8 cellular contexts compared by ENCODE assay signal in the genomic region with DNA sequence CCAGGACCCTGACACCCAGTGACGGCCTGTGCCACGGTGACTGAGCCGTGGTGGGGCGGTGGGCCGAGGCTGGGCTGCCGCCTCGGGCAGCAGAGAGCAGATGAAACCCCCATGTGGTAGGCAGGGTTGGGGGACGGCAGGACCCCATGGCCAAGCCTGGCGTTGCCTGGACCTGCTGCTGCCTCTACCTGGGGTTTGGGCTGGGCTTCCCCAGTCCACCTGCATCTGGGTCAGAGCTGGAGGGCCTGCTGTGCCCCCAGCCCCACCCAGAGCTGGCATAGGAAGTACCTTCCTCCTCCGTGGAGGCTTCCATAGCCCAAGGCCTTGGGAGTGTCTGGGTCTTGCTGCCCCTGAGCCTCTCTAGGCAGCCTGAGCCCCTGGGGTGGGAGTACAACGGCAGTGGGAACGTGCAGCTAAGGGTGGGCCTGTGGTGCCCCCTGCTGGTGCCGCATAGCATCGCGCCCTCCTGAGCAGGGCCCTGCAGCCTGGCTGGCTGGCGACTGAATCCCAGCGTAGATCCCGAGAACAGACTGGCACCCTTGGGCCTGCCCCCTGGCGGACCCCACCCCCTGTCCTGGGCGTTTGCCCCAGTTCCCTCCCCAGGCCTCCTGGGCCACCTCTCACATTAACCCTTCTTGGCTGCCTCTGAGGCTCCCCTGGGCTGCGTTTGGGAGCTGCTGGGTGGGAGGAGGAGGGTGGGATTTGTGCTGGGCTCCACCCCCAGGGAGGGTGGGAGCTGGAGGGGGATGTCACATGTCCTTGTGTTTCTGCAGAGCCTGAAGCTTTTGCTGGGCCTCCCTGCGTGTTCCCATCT. TPM values are rescaled to one million over a fixed set of nuclear protein-coding genes. Genes with fewer than 3 reads are reported as not detected.
DNase-seq lines count a peak whose midpoint lies in the region; ATAC-seq, FAIRE-seq and TF ChIP-seq lines count a peak whose summit lies in the region.

No MANE protein-coding gene starts in this region.

- no peaks in the 10 kb centered on the region; the same call in 1 of the 2 replicates for H3K27me3 ChIP-seq in SJSA1 (replicated peaks)
- H3K27me3 ChIP-seq in osteoblast (ENCODE audit: insufficient read depth, low read length), result no peaks in the 10 kb centered on the region
- H3K27me3 ChIP-seq in thoracic aorta (replicated peaks; ENCODE audit: insufficient read depth), result no peaks in the 10 kb centered on the region

- peak; percentile 95 for FAIRE-seq in GM12892 (lab: Jason Lieb, UNC)

- H4K20me1 ChIP-seq in osteoblast (ENCODE audit: insufficient read depth, low read length), result peaks cover 35% of the 10 kb centered on the region

- H3K27ac ChIP-seq in SJSA1, result no peak overlapping the region
- H3K27ac ChIP-seq in osteoblast (ENCODE audit: low read depth, low read length), result no peak overlapping the region
- H3K27ac ChIP-seq in thoracic aorta, result no peak overlapping the region

- no peaks in the 10 kb centered on the region for H3K79me2 ChIP-seq in osteoblast (ENCODE audit: insufficient read depth, low read length)

- TF ChIP-seq POLR2A in GM12892 (IDR thresholded peaks at IDR 0.05; ENCODE audit: low read depth, low read length), result no peak

- peaks cover 32% of the 10 kb centered on the region for H3K36me3 ChIP-seq in SJSA1
- peaks cover 13% of the 10 kb centered on the region for H3K36me3 ChIP-seq in osteoblast (ENCODE audit: insufficient read depth, low read length)
- no peaks in the 10 kb centered on the region for H3K36me3 ChIP-seq in thoracic aorta

- H3K9me3 ChIP-seq in SJSA1 (replicated peaks) (peaks cover 3% of the 10 kb centered on the region; the same call in 1 of the 2 replicates), osteoblast (ENCODE audit: low read depth, low read length) (no peaks in the 10 kb centered on the region), thoracic aorta (no peaks in the 10 kb centered on the region)

- ATAC-seq in thoracic aorta (ENCODE audit: insufficient number of reproducible peaks, low FRiP score, low read depth) (peak; percentile 54), GM18861 (IDR thresholded peaks at IDR 0.05; ENCODE audit: unreplicated experiment) (no peak)

- TF ChIP-seq CTCF in LNCaP clone FGC (IDR thresholded peaks at IDR 0.05; ENCODE audit: control insufficient read depth, extremely low read depth, insufficient read depth) (peak; percentile 97), osteoblast (IDR thresholded peaks at IDR 0.05; ENCODE audit: extremely low read depth, low read depth, low read length) (peak; percentile 81), thoracic aorta (IDR thresholded peaks at IDR 0.05) (peak; percentile 99)

- H3K4me2 ChIP-seq in osteoblast (ENCODE audit: insufficient read depth, low read length), result peak overlapping the region; percentile 23

- DNase-seq in GM12892 (ENCODE audit: insufficient read length) (peak; percentile 93), LNCaP clone FGC (ENCODE audit: low read depth) (no peak), SJSA1 (ENCODE audit: low read depth in 1 of 2, low spot score in 2 of 2) (peak; percentile 61 to 80), globus pallidus (ENCODE audit: low spot score) (peak; percentile 88), osteoblast (ENCODE audit: insufficient read length, low spot score, missing footprints) (peak; percentile 98), thoracic aorta (ENCODE audit: low spot score) (peak; percentile 51)
- DNase-seq in activated naive CD4-positive, alpha-beta T cell treated with Interleukin-2 at 50 U/mL for 16 hours, result peak; percentile 83

- no peak overlapping the region for H3K4me3 ChIP-seq in LNCaP clone FGC (ENCODE audit: low read depth, low read length)
- H3K4me3 ChIP-seq in SJSA1, result no peak overlapping the region
- no peak overlapping the region for H3K4me3 ChIP-seq in osteoblast (ENCODE audit: insufficient read depth, low read length)
- peak overlapping the region; percentile 55 for H3K4me3 ChIP-seq in thoracic aorta

- no peak overlapping the region for H2AFZ ChIP-seq in osteoblast (ENCODE audit: low read length)

- peaks cover 17% of the 10 kb centered on the region for H3K4me1 ChIP-seq in SJSA1 (replicated peaks)
- H3K4me1 ChIP-seq in osteoblast (ENCODE audit: insufficient read depth, low read length), result peaks cover 17% of the 10 kb centered on the region
- peaks cover 29 to 45% of the 10 kb centered on the region in 2 donors for H3K4me1 ChIP-seq in thoracic aorta (ENCODE audit: control insufficient read depth in 1 of 2, low read depth in 2 of 2)

RNA-seq across cellular contexts. Expression of gene ATP6V0C, which starts 12.6 kb away (rescaled TPM):
- polyA plus RNA-seq in GM12892 (2012; ENCODE audit: missing spikeins), result 15.5 TPM
- total RNA-seq in SJSA1 (2014; rRNA removed; shearing (Covaris generic)), result 44.6 and 69.7 TPM in 2 replicates
- total RNA-seq in osteoblast (18.8 and 22.7 TPM in 2 replicates), thoracic aorta (10 to 100 TPM; 42.5 to 51.3 TPM)

RNA-seq across cellular contexts. Expression of gene AMDHD2, which starts 19.0 kb away (rescaled TPM):
- polyA plus RNA-seq in GM12892 (2012; ENCODE audit: missing spikeins), result 12.3 TPM
- 12.6 and 22.1 TPM in 2 replicates for total RNA-seq in SJSA1 (2014; rRNA removed; shearing (Covaris generic))
- total RNA-seq in osteoblast (88.4 and 94.8 TPM in 2 replicates), thoracic aorta (10 to 100 TPM; 42.6 to 67.0 TPM)

RNA-seq across cellular contexts. Expression of gene TBC1D24, which starts 26.2 kb away (rescaled TPM):
- polyA plus RNA-seq in GM12892 (2012; ENCODE audit: missing spikeins), result 2.7 TPM
- total RNA-seq in SJSA1 (2014; rRNA removed; shearing (Covaris generic)), result 8.4 and 9.3 TPM in 2 replicates
- total RNA-seq in osteoblast (15.9 and 16.6 TPM in 2 replicates), thoracic aorta (10 to 100 TPM; 14.5 to 15.0 TPM)

RNA-seq across cellular contexts. Expression of gene NTN3, which starts 30.0 kb away (rescaled TPM):
- polyA plus RNA-seq in GM12892 (2012; ENCODE audit: missing spikeins), result not detected
- total RNA-seq in SJSA1 (2014; rRNA removed; shearing (Covaris generic)), result 0.24 TPM in 1 of 2 replicates, not detected in the other
- total RNA-seq in osteoblast, result under 0.01 and 0.36 TPM in 2 replicates
- under 1 TPM in 1 of 2 donors, not detected in 1; 0.28 TPM for total RNA-seq in thoracic aorta

RNA-seq across cellular contexts. Expression of gene CEMP1, which starts 30.1 kb away (rescaled TPM):
- polyA plus RNA-seq in GM12892 (2012; ENCODE audit: missing spikeins), result not detected
- total RNA-seq in SJSA1 (2014; rRNA removed; shearing (Covaris generic)), result not detected in 2 replicates
- total RNA-seq in osteoblast, result not detected in 2 replicates
- total RNA-seq in thoracic aorta, result under 1 TPM in 1 of 2 donors, not detected in 1; 0.63 TPM
